15 cellular contexts compared by ENCODE assay signal in the genomic region with DNA sequence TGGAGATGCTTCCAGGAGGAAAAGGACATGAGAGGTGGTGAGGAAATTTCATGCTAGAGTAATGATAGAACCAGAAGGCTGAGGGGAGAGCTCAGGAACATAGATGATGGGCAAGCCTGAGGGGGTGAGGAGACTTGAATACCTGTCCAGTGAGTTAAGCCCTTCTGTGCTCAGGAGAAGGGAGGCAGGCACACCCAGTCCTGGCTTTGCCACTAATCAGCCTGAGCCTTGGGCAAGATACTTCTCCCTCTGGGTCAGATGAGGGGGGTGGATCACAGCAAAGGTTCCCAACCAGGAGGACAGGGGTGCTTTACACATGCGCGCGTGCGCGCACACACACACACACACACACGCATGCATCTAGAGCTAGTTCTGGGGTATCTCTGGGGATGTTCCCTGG.
"Had no signal": no experiment of that assay in that cellular context is flagged by ENCODE, and none has a peak within 500 bp of the region (broad histone marks: within the 10 kb centered on the region; RNA-seq: fewer than 3 reads in every experiment).

No MANE protein-coding gene starts in this region.

- H3K27ac Mint-ChIP-seq: activated B cell treated with CpG ODN at 0.5 μM for 24 hours; activated CD4-positive, alpha-beta T cell treated with anti-CD3 and anti-CD28 coated beads, Interleukin-2, amount 10 ng/mL, durations not matched to agents 24 days and 14 days; activated naive CD8-positive, alpha-beta T cell treated with anti-CD3 and anti-CD28 coated beads for 36 hours had no signal

- H3K9me3 Mint-ChIP-seq: activated B cell treated with CpG ODN at 0.5 μM for 24 hours; activated CD4-positive, alpha-beta T cell treated with anti-CD3 and anti-CD28 coated beads, Interleukin-2, amount 10 ng/mL, durations not matched to agents 24 days and 14 days; activated naive CD8-positive, alpha-beta T cell treated with anti-CD3 and anti-CD28 coated beads for 36 hours; neural crest cell had no signal

- H3K36me3 Mint-ChIP-seq: activated naive CD8-positive, alpha-beta T cell treated with anti-CD3 and anti-CD28 coated beads for 36 hours had no signal

- H3K79me2 ChIP-seq: parathyroid adenoma had no signal

- H3K36me3 ChIP-seq: esophagus squamous epithelium, upper lobe of left lung had no signal

- H3K27me3 ChIP-seq: dorsolateral prefrontal cortex, esophagus squamous epithelium, upper lobe of left lung had no signal

- H3K4me1 Mint-ChIP-seq: activated CD4-positive, alpha-beta T cell treated with anti-CD3 and anti-CD28 coated beads, Interleukin-2, amount 10 ng/mL, durations not matched to agents 24 days and 14 days; activated naive CD8-positive, alpha-beta T cell treated with anti-CD3 and anti-CD28 coated beads for 36 hours had no signal

- FAIRE-seq: TTC549 had no signal

- H2AFZ ChIP-seq: parathyroid adenoma had no signal

- H3K4me1 ChIP-seq: parathyroid adenoma, upper lobe of left lung had no signal

- ATAC-seq: left lobe of liver had no signal

- H3K27me3 Mint-ChIP-seq: activated B cell treated with CpG ODN at 0.5 μM for 24 hours; activated naive CD8-positive, alpha-beta T cell treated with anti-CD3 and anti-CD28 coated beads for 36 hours had no signal

- H3K4me3 Mint-ChIP-seq: activated B cell treated with CpG ODN at 0.5 μM for 24 hours; activated CD4-positive, alpha-beta T cell treated with anti-CD3 and anti-CD28 coated beads, Interleukin-2, amount 10 ng/mL, durations not matched to agents 24 days and 14 days; activated naive CD8-positive, alpha-beta T cell treated with anti-CD3 and anti-CD28 coated beads for 36 hours; neural crest cell had no signal

- H3K9ac ChIP-seq: parathyroid adenoma had no signal

- H3K9me3 ChIP-seq: esophagus squamous epithelium, upper lobe of left lung had no signal

- H3K27ac ChIP-seq: esophagus squamous epithelium, parathyroid adenoma, upper lobe of left lung had no signal

- DNase-seq: activated B cell treated with CpG ODN at 0.5 μM for 24 hours; activated CD4-positive, alpha-beta T cell treated with anti-CD3 and anti-CD28 coated beads, Interleukin-2, amount 10 ng/mL, durations not matched to agents 24 days and 14 days; activated CD8-positive, alpha-beta memory T cell treated with anti-CD3 and anti-CD28 coated beads for 24 hours; activated naive CD8-positive, alpha-beta T cell treated with anti-CD3 and anti-CD28 coated beads for 36 hours; activated T-cell treated with anti-CD3 and anti-CD28 coated beads for 4 hours; esophagus squamous epithelium; stimulated activated naive CD4-positive, alpha-beta T cell; T-helper 2 cell had no signal

- H3K4me3 ChIP-seq: dorsolateral prefrontal cortex, esophagus squamous epithelium, skin epidermis, upper lobe of left lung had no signal
